ENCODE assay signal across 1 cellular context in genomic region chr5:83516962-83517750, GRCh38.
TF ChIP-seq lines count a peak whose summit lies in the region.

No MANE protein-coding gene starts in this region.

TF ChIP-seq in SK-N-SH treated with all-trans-retinoic acid at 6 μM for 48 hours, 23 proteins besides CTCF, POLR2A, EP300 and RAD21 (continued from another document):
- TF ChIP-seq POU6F1 (CRISPR knock-in tag; IDR thresholded peaks at IDR 0.05; ENCODE audit: borderline replicate concordance, low read depth): no peak
- 0 out of 2 replicates have a peak, but pooled peaks have one; percentile 16 for TF ChIP-seq ZC3H10 (CRISPR knock-in tag; IDR thresholded peaks at IDR 0.05)
- peak; percentile 78; the same call in 1 of the 2 replicates for TF ChIP-seq CREB5 (CRISPR knock-in tag; IDR thresholded peaks at IDR 0.05; ENCODE audit: low read depth)
- TF ChIP-seq ARNTL (CRISPR knock-in tag; IDR thresholded peaks at IDR 0.05; ENCODE audit: borderline replicate concordance, low read depth): no peak
- TF ChIP-seq TOX (CRISPR knock-in tag; IDR thresholded peaks at IDR 0.05; ENCODE audit: borderline replicate concordance): no peak
- TF ChIP-seq ISL1 (CRISPR knock-in tag; IDR thresholded peaks at IDR 0.05): peak; percentile 76
- TF ChIP-seq ZNF8 (CRISPR knock-in tag; IDR thresholded peaks at IDR 0.05): no peak
- no peak for TF ChIP-seq GLIS3 (CRISPR knock-in tag; IDR thresholded peaks at IDR 0.05)
TF ChIP-seq in SK-N-SH treated with all-trans-retinoic acid at 6 μM for 48 hours: peak in this region for 3.
